In the genomic region with DNA sequence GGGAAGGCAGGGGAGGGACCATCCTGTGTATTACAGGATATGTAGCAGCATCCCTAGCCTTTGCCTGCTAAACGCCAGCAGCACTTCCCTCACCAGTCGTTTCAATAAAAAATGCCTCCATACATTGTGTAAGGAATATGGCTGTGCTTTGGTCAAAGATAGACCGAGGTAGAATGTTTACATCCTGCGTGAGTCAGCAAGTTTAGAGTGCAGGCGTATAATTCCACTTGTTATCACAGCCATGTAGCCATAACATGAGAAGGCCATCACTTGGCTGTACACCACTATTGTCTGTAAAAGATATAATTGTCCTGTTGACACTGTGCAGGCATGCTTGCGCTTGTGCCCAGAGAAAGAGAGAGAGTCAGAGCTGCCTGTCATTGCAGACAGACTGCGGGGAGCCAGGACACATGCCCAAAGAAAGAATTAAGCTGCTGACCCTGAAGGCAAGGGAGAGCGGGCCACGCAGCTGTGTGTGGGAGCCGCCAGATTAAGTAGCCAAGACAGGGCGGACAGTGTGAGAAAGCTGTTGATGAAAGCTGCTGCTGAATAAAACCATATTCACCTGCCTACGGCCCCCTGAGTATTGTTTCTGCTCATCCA, we compare ENCODE assay signal across 1 cellular context.
TF ChIP-seq lines count a peak whose summit lies in the region.

No MANE protein-coding gene starts in this region.

TF ChIP-seq in WTC11, 78 proteins besides CTCF, POLR2A, EP300 and RAD21 (continued from another document):
- TF ChIP-seq, protein P1, sequence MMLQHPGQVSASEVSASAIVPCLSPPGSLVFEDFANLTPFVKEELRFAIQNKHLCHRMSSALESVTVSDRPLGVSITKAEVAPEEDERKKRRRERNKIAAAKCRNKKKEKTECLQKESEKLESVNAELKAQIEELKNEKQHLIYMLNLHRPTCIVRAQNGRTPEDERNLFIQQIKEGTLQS (CRISPR knock-in tag; conservative IDR thresholded peaks at IDR 0.05), result no peak
- TF ChIP-seq ZNF121 (CRISPR knock-in tag; IDR thresholded peaks at IDR 0.05), result no peak
- no peak for TF ChIP-seq IRF2 (CRISPR knock-in tag; IDR thresholded peaks at IDR 0.05; ENCODE audit: borderline replicate concordance, low read depth)
- TF ChIP-seq ATF6 (CRISPR knock-in tag; IDR thresholded peaks at IDR 0.05), result no peak
- no peak for TF ChIP-seq MYBL2 (CRISPR knock-in tag; IDR thresholded peaks at IDR 0.05)
- TF ChIP-seq, protein P2, sequence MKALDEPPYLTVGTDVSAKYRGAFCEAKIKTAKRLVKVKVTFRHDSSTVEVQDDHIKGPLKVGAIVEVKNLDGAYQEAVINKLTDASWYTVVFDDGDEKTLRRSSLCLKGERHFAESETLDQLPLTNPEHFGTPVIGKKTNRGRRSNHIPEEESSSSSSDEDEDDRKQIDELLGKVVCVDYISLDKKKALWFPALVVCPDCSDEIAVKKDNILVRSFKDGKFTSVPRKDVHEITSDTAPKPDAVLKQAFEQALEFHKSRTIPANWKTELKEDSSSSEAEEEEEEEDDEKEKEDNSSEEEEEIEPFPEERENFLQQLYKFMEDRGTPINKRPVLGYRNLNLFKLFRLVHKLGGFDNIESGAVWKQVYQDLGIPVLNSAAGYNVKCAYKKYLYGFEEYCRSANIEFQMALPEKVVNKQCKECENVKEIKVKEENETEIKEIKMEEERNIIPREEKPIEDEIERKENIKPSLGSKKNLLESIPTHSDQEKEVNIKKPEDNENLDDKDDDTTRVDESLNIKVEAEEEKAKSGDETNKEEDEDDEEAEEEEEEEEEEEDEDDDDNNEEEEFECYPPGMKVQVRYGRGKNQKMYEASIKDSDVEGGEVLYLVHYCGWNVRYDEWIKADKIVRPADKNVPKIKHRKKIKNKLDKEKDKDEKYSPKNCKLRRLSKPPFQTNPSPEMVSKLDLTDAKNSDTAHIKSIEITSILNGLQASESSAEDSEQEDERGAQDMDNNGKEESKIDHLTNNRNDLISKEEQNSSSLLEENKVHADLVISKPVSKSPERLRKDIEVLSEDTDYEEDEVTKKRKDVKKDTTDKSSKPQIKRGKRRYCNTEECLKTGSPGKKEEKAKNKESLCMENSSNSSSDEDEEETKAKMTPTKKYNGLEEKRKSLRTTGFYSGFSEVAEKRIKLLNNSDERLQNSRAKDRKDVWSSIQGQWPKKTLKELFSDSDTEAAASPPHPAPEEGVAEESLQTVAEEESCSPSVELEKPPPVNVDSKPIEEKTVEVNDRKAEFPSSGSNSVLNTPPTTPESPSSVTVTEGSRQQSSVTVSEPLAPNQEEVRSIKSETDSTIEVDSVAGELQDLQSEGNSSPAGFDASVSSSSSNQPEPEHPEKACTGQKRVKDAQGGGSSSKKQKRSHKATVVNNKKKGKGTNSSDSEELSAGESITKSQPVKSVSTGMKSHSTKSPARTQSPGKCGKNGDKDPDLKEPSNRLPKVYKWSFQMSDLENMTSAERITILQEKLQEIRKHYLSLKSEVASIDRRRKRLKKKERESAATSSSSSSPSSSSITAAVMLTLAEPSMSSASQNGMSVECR (CRISPR knock-in tag; IDR thresholded peaks at IDR 0.05; ENCODE audit: borderline replicate concordance), result no peak
- no peak for TF ChIP-seq ZNF263 (CRISPR knock-in tag; IDR thresholded peaks at IDR 0.05; ENCODE audit: low read depth)
- no peak for TF ChIP-seq ZNF396 (CRISPR knock-in tag; IDR thresholded peaks at IDR 0.05; ENCODE audit: borderline replicate concordance)
- TF ChIP-seq ZMAT4 (CRISPR knock-in tag; IDR thresholded peaks at IDR 0.05), result no peak
